ENCODE assay signal across 17 cellular contexts in the genomic region with DNA sequence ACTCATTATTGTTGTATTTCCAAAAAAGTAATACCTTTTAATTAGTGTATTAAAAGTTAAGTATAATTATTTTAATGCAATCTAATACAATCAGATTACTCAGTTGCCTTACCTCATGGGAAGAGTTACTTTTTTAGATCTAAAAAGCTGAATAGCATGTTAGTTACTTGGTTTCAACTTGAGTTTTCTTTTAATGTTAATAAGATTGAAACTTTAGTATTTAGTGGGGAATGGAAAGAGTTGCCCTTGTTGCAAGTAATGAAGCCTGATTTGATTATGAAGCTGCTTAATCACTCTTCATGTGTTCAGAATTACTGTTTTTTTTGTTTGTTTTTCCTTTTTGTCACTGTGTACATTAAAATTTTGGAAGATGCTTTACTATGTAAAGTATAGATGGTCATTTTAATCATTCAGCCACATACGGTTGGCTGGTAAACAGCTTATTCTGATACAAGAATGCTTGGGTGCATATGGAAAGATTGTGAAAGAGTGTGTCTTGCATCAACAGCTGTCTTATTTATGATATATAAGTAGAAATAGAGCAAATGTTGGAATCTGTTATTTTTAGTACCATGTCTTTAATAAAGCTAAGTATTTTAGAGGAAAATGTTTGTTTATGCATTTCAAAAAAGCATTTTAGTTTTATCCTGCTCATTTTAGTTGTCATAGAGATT.
"Had no signal": no experiment of that assay in that cellular context is flagged by ENCODE, and none has a peak within 500 bp of the region (broad histone marks: within the 10 kb centered on the region; RNA-seq: fewer than 3 reads in every experiment).

No MANE protein-coding gene starts in this region.

- DNase-seq: activated CD4-positive, alpha-beta T cell treated with anti-CD3 and anti-CD28 coated beads, Interleukin-2, amount 10 ng/mL, durations not matched to agents 7 days and 5 days; activated CD8-positive, alpha-beta memory T cell treated with anti-CD3 and anti-CD28 coated beads for 24 hours; activated CD8-positive, alpha-beta memory T cell treated with anti-CD3 and anti-CD28 coated beads, Interleukin-2, amount 50 U/mL, for 48 hours; activated gamma-delta T cell treated with Interleukin-2 at 50 U/mL for 16 hours; immature natural killer cell; mesenchymal stem cell; mucosa of descending colon; naive B cell; SK-N-SH; thyroid gland had no signal

- H3K4me3 Mint-ChIP-seq: activated CD4-positive, alpha-beta T cell treated with anti-CD3 and anti-CD28 coated beads, Interleukin-2, amount 10 ng/mL, durations not matched to agents 7 days and 5 days; immature natural killer cell; naive B cell; neural progenitor cell; T-helper 2 cell treated with Interferon-gamma antibody and Interleukin-4, amounts not matched to agents 5 μg/mL and 100 μg/mL, for 36 hours had no signal

- H3K9me3 Mint-ChIP-seq: activated CD4-positive, alpha-beta T cell treated with anti-CD3 and anti-CD28 coated beads, Interleukin-2, amount 10 ng/mL, durations not matched to agents 7 days and 5 days; immature natural killer cell; naive B cell; neural progenitor cell; T-helper 2 cell treated with Interferon-gamma antibody and Interleukin-4, amounts not matched to agents 5 μg/mL and 100 μg/mL, for 36 hours had no signal

- H3K27ac ChIP-seq: breast epithelium, coronary artery, esophagus muscularis mucosa, neural progenitor cell, prostate gland, right atrium auricular region, thyroid gland had no signal

- H3K4me3 ChIP-seq: breast epithelium, coronary artery, esophagus muscularis mucosa, mucosa of descending colon, neural progenitor cell, prostate gland, right atrium auricular region, thyroid gland had no signal

- H3K27ac Mint-ChIP-seq: activated CD4-positive, alpha-beta T cell treated with anti-CD3 and anti-CD28 coated beads, Interleukin-2, amount 10 ng/mL, durations not matched to agents 7 days and 5 days; neural progenitor cell; T-helper 2 cell treated with Interferon-gamma antibody and Interleukin-4, amounts not matched to agents 5 μg/mL and 100 μg/mL, for 36 hours had no signal

- H3K4me1 Mint-ChIP-seq: activated CD4-positive, alpha-beta T cell treated with anti-CD3 and anti-CD28 coated beads, Interleukin-2, amount 10 ng/mL, durations not matched to agents 7 days and 5 days; naive B cell; neural progenitor cell had no signal

- H3K27me3 Mint-ChIP-seq: activated CD4-positive, alpha-beta T cell treated with anti-CD3 and anti-CD28 coated beads, Interleukin-2, amount 10 ng/mL, durations not matched to agents 7 days and 5 days; naive B cell had no signal

- ATAC-seq: mucosa of descending colon had no signal
